10 cellular contexts compared by ENCODE assay signal in genomic region chr9:21153688-21154608, GRCh38. TPM values are rescaled to one million over a fixed set of nuclear protein-coding genes. Genes with fewer than 3 reads are reported as not detected.
A peak's percentile ranks its signal among the peaks of the same experiment; 100 is the strongest.
DNase-seq lines count a peak whose midpoint lies in the region; ATAC-seq and TF ChIP-seq lines count a peak whose summit lies in the region.
"Had no signal": no experiment of that assay in that cellular context is flagged by ENCODE, and none has a peak within 500 bp of the region (broad histone marks: within the 10 kb centered on the region; RNA-seq: fewer than 3 reads in every experiment).

No MANE protein-coding gene starts in this region.

- H3K4me3 ChIP-seq in PC-3 (ENCODE audit: low read length) (no peak overlapping the region), psoas muscle (no peak overlapping the region)
- H3K4me3 ChIP-seq: SJSA1 had no signal

- H3K36me3 ChIP-seq in PC-3 (ENCODE audit: low read depth, low read length) (no peaks in the 10 kb centered on the region), psoas muscle (ENCODE audit: insufficient read depth in 1 of 2, low read depth in 1 of 2) (no peaks in the 10 kb centered on the region)
- H3K36me3 ChIP-seq: SJSA1 had no signal

- POLR2A ChIA-PET in PC-3 (lab: Charles Lee; ENCODE audit: unreplicated experiment), result no interaction called here

- no peaks in the 10 kb centered on the region for H3K4me1 ChIP-seq in PC-3 (ENCODE audit: insufficient read depth, low read length)
- no peaks in the 10 kb centered on the region for H3K4me1 ChIP-seq in psoas muscle
- H3K4me1 ChIP-seq: SJSA1 had no signal

- TF ChIP-seq CTCF in PC-3 (conservative IDR thresholded peaks at IDR 0.05; ENCODE audit: low read depth, low read length), result peak; percentile 44
- TF ChIP-seq CTCF in psoas muscle (IDR thresholded peaks at IDR 0.05), result no peak

- DNase-seq in ELF-1 (ENCODE audit: low read depth, low spot score) (peak; percentile 44), PC-3 (peak; percentile 32), globus pallidus (ENCODE audit: low spot score) (peak; percentile 13), smooth muscle cell of the brain vasculature (ENCODE audit: low read depth, low spot score) (peak; percentile 7), psoas muscle (no peak)
- DNase-seq in activated effector memory CD4-positive, alpha-beta T cell treated with Interleukin-2 at 50 U/mL for 16 hours, result no peak

- CTCF ChIA-PET in PC-3 (lab: Charles Lee), result interaction anchor here (0.6 kb wide), 1 partner anchor 873 kb away, joined by 3 read pairs; no protein-coding TSS in a partner anchor

- H3K79me2 ChIP-seq in PC-3 (ENCODE audit: low read length), result no peaks in the 10 kb centered on the region

- no peaks in the 10 kb centered on the region for H3K9me3 ChIP-seq in PC-3 (ENCODE audit: low read length)
- H3K9me3 ChIP-seq in psoas muscle, result no peaks in the 10 kb centered on the region
- H3K9me3 ChIP-seq: SJSA1 had no signal

- H3F3A ChIP-seq in PC-3 (ENCODE audit: low read length, unreplicated experiment), result no peaks in the 10 kb centered on the region

- H4K20me1 ChIP-seq in PC-3 (ENCODE audit: low read length), result no peaks in the 10 kb centered on the region

- no peaks in the 10 kb centered on the region for H3K9me2 ChIP-seq in PC-3 (replicated peaks; ENCODE audit: low read length)

- H3K27me3 ChIP-seq in PC-3 (ENCODE audit: low read length) (no peaks in the 10 kb centered on the region; the same call in 1 of the 2 replicates), psoas muscle (ENCODE audit: insufficient read depth in 3 of 3, low read length in 2 of 3) (no peaks in the 10 kb centered on the region)
- H3K27me3 ChIP-seq: SJSA1 had no signal

- no peak overlapping the region for H2AFZ ChIP-seq in PC-3 (ENCODE audit: low read length)

- peak; percentile 82 for ATAC-seq in GM19397 (IDR thresholded peaks at IDR 0.05; ENCODE audit: unreplicated experiment)
- ATAC-seq in HG03280 (IDR thresholded peaks at IDR 0.05; ENCODE audit: unreplicated experiment), result peak; percentile 61
- ATAC-seq in PC-3, result peak; percentile 77
- ATAC-seq in psoas muscle, result no peak

- peak overlapping the region; percentile 12; the same call in 1 of the 2 replicates for H3K4me2 ChIP-seq in PC-3 (ENCODE audit: low read length)

- H3K9ac ChIP-seq in PC-3 (ENCODE audit: low read length), result no peak overlapping the region

- no TSS peak for BruUV-seq in PC-3 (replicated peaks; lab: Mats Ljungman, UMichigan)

- WGBS in psoas muscle, 3 donors, result 4 to 9% (median 6%) methylated on average over 5 of the region's 5 CpGs

- intact Hi-C loops in PC-3 (cut with micrococcal nuclease) (no loop called here), psoas muscle (cut with DNase I) (no loop called here)

- H3K27ac ChIP-seq in PC-3 (ENCODE audit: low read length), result no peak overlapping the region
- no peak overlapping the region for H3K27ac ChIP-seq in psoas muscle
- H3K27ac ChIP-seq: SJSA1 had no signal

RNA-seq across cellular contexts. Expression of gene IFNW1, which starts 12.3 kb away (rescaled TPM):
- not detected in 2 replicates for total RNA-seq in PC-3 (2014; rRNA removed)
- not detected for total RNA-seq in psoas muscle
- not detected for polyA plus RNA-seq in psoas muscle
- total RNA-seq: liver, SJSA1 had no signal
- polyA plus RNA-seq: liver had no signal

RNA-seq across cellular contexts. Expression of gene IFNA21, which starts 12.5 kb away (rescaled TPM):
- total RNA-seq in PC-3 (2014; rRNA removed) (not detected in 2 replicates), psoas muscle (not detected)
- polyA plus RNA-seq in psoas muscle, result not detected
- total RNA-seq: liver, SJSA1 had no signal
- polyA plus RNA-seq: liver had no signal

RNA-seq across cellular contexts. Expression of gene IFNA4, which starts 33.4 kb away (rescaled TPM):
- total RNA-seq in PC-3 (2014; rRNA removed), result not detected in 2 replicates
- total RNA-seq in psoas muscle, result not detected
- polyA plus RNA-seq in psoas muscle, result not detected
- total RNA-seq: liver, SJSA1 had no signal
- polyA plus RNA-seq: liver had no signal

RNA-seq across cellular contexts. Expression of gene IFNA7, which starts 48.1 kb away (rescaled TPM):
- total RNA-seq in PC-3 (2014; rRNA removed), result not detected in 2 replicates
- not detected for total RNA-seq in psoas muscle
- polyA plus RNA-seq in psoas muscle, result not detected
- total RNA-seq: liver, SJSA1 had no signal
- polyA plus RNA-seq: liver had no signal

RNA-seq across cellular contexts. Expression of gene IFNA10, which starts 53.0 kb away (rescaled TPM):
- total RNA-seq in PC-3 (2014; rRNA removed) (not detected in 2 replicates), psoas muscle (not detected)
- polyA plus RNA-seq in psoas muscle, result under 1 TPM in 1 of 3 donors, not detected in 2; 0.14 TPM
- total RNA-seq: liver, SJSA1 had no signal
- polyA plus RNA-seq: liver had no signal

Comparison
In these comparisons a context has a peak if more than half of its experiments do, and no peak if none do; other contexts are left out.
1. DNase-seq: peak in ELF-1 (single experiment), PC-3 (single experiment), globus pallidus (single experiment) and smooth muscle cell of the brain vasculature (single experiment); none in activated effector memory CD4-positive, alpha-beta T cell treated with Interleukin-2 at 50 U/mL for 16 hours (single experiment) and psoas muscle (0 of 2).
2. ATAC-seq: peak in GM19397 (single experiment), HG03280 (single experiment) and PC-3 (single experiment); none in psoas muscle (0 of 4).